In genomic region chr5:171450423-171451246, GRCh38 we compare ENCODE assay signal across 8 cellular contexts. TPM values are rescaled to one million over a fixed set of nuclear protein-coding genes. Genes with fewer than 3 reads are reported as not detected.
DNase-seq lines count a peak whose midpoint lies in the region; ATAC-seq and TF ChIP-seq lines count a peak whose summit lies in the region.

No MANE protein-coding gene starts in this region.

- H3K4me2 ChIP-seq in smooth muscle cell: peak overlapping the region; percentile 89

- H3K9me3 ChIP-seq in smooth muscle cell (replicated peaks; ENCODE audit: low read depth): no peaks in the 10 kb centered on the region

- no peak for ATAC-seq in GM19455 (IDR thresholded peaks at IDR 0.05; ENCODE audit: unreplicated experiment)
- ATAC-seq in GM21447 (IDR thresholded peaks at IDR 0.05; ENCODE audit: unreplicated experiment): no peak

- no peaks in the 10 kb centered on the region for H3F3A ChIP-seq in smooth muscle cell (ENCODE audit: low read depth)

- peak overlapping the region; percentile 98 for H3K9ac ChIP-seq in smooth muscle cell (ENCODE audit: low read depth)

- peak overlapping the region; percentile 6 for H3K27ac ChIP-seq in adipose tissue (ENCODE audit: low read depth, low read length)
- H3K27ac ChIP-seq in smooth muscle cell (ENCODE audit: low read depth): peak overlapping the region; percentile 91

- H3K4me1 ChIP-seq in smooth muscle cell (ENCODE audit: low read depth): peaks cover 5% of the 10 kb centered on the region

- H3K79me2 ChIP-seq in smooth muscle cell (ENCODE audit: low read depth): no peaks in the 10 kb centered on the region

- no peak for TF ChIP-seq CTCF in smooth muscle cell (IDR thresholded peaks at IDR 0.05; ENCODE audit: borderline replicate concordance, insufficient read depth, poor library complexity, severe bottlenecking)

- no peaks in the 10 kb centered on the region for H3K36me3 ChIP-seq in smooth muscle cell (ENCODE audit: low read depth)

- H3K27me3 ChIP-seq in smooth muscle cell (ENCODE audit: low read depth): no peaks in the 10 kb centered on the region

- H2AFZ ChIP-seq in smooth muscle cell (ENCODE audit: low read depth): peak overlapping the region; percentile 92

- no peaks in the 10 kb centered on the region for H4K20me1 ChIP-seq in smooth muscle cell (ENCODE audit: low read depth)

- 11 to 38% (median 13%) methylated on average over 45 to 82 of the region's 82 CpGs for WGBS in adipose tissue, 3 donors
- WGBS in smooth muscle cell (ENCODE audit: low lambda C conversion rate): 8% methylated on average over 36 of the region's 82 CpGs

- H3K4me3 ChIP-seq in iPS-11a (ENCODE audit: low read depth, low read length) (peak overlapping the region; percentile 4), smooth muscle cell (peak overlapping the region; percentile 56)

- DNase-seq in activated T-cell treated with anti-CD3 and anti-CD28 coated beads for 4 hours: peak; percentile 9
- DNase-seq in activated T-cell treated with anti-CD3 and anti-CD28 coated beads, Interleukin-2, amount 50 U/mL, for 1 hour: no peak
- peak; percentile 44 for DNase-seq in smooth muscle cell (lab: John Stamatoyannopoulos, UW; ENCODE audit: unreplicated experiment)
- no peak for DNase-seq in medulla oblongata (ENCODE audit: extremely low spot score)

RNA-seq across cellular contexts. Expression of gene FGF18, which starts 31.2 kb away (rescaled TPM):
- 1 to 10 TPM in 2 of 3 donors, under 1 TPM in 1; 0.24 to 5.1 (median 1.6) TPM for polyA plus RNA-seq in adipose tissue
- not detected in 2 replicates for total RNA-seq in smooth muscle cell
- 0.21 TPM in 1 of 2 replicates, not detected in the other for polyA plus RNA-seq in smooth muscle cell

Comparison
In these comparisons a context has a peak if more than half of its experiments do, and no peak if none do; other contexts are left out.
1. DNase-seq: peak in activated T-cell treated with anti-CD3 and anti-CD28 coated beads for 4 hours (single experiment) and smooth muscle cell (single experiment); none in activated T-cell treated with anti-CD3 and anti-CD28 coated beads, Interleukin-2, amount 50 U/mL, for 1 hour (single experiment) and medulla oblongata (single experiment).